In the genomic region with DNA sequence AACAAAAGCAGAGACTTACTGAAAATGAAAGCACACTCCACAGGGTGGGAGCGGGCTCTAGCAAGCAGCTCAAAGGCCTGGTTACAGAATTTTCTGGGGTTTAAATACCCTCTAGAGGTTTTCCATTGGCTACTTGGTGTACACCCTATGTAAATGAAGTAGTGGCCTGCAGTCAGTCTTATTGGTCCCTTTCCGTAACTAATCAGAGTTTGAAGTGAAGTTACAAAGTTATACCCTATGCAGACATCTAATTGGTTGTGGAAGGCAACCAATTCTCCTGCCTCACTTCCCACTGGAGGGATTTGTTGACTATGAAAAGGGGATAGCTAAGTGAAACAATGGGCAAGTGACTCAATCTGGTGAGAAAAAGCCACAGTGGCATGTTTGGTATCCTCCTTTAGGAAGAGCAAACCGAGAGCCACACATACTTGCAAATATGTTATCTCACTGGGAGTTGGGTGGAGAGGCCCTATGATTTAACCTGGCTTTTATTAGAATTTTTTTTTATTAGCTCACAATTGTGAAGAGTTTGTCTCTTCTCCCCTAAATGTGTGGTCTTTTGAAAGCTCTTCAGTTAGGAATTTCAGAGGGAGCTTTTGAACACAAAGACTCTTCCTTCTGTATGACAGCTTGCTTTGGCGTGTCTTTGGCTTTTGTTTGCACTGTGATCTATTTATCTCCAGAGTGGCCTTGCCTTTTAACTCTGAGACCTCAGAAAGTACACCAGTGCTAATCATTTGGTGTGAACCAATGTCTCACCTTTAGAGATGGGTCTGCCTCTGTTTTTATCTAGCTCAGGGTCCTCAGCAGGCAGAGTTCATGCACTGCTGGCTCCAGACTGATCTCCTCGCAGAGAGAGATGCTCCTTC, we compare ENCODE assay signal across 7 cellular contexts.
DNase-seq lines count a peak whose midpoint lies in the region; ATAC-seq lines count a peak whose summit lies in the region.

No MANE protein-coding gene starts in this region.

- no peak overlapping the region for H3K4me3 Mint-ChIP-seq in T-helper 17 cell
- no peak overlapping the region for H3K4me3 Mint-ChIP-seq in stimulated activated memory B cell treated with anti-CD40 and anti-IgM and Interleukin-4, amounts not matched to agents 10 μg/mL and 1 μg/mL and 100 μg/mL, for 72 hours

- H3K27ac ChIP-seq in right cardiac atrium (ENCODE audit: low read length): peak overlapping the region; percentile 66

- DNase-seq in HAP-1 (ENCODE audit: low spot score in 2 of 2) (peak; percentile 38 to 42), T-helper 17 cell (no peak), right cardiac atrium (no peak), germinal center (ENCODE audit: low spot score) (no peak), UCSD-AML1 (lab: John Stamatoyannopoulos, UW; ENCODE audit: unreplicated experiment) (no peak)
- DNase-seq in activated effector memory CD4-positive, alpha-beta T cell treated with Interleukin-2 at 50 U/mL for 16 hours: no peak

- H3K9me3 ChIP-seq in HAP-1: no peaks in the 10 kb centered on the region
- H3K9me3 ChIP-seq in T-helper 17 cell (ENCODE audit: control insufficient read depth, low read length, poor library complexity, severe bottlenecking): no peaks in the 10 kb centered on the region
- H3K9me3 ChIP-seq in right cardiac atrium (ENCODE audit: control insufficient read depth, low read length): no peaks in the 10 kb centered on the region

- intact Hi-C loops in right cardiac atrium (cut with DNase I): loop anchor here in 1 of 4 donors (10.0 kb wide), 1 partner anchor 58 kb away; no protein-coding TSS in a partner anchor

- peak overlapping the region; percentile 53 for H3K27ac Mint-ChIP-seq in T-helper 17 cell
- peak overlapping the region; percentile 59 for H3K27ac Mint-ChIP-seq in stimulated activated memory B cell treated with anti-CD40 and anti-IgM and Interleukin-4, amounts not matched to agents 10 μg/mL and 1 μg/mL and 100 μg/mL, for 72 hours

- H3K9me3 Mint-ChIP-seq in stimulated activated memory B cell treated with anti-CD40 and anti-IgM and Interleukin-4, amounts not matched to agents 10 μg/mL and 1 μg/mL and 100 μg/mL, for 72 hours: no peaks in the 10 kb centered on the region

- no peaks in the 10 kb centered on the region for H3K27me3 Mint-ChIP-seq in T-helper 17 cell
- no peaks in the 10 kb centered on the region for H3K27me3 Mint-ChIP-seq in stimulated activated memory B cell treated with anti-CD40 and anti-IgM and Interleukin-4, amounts not matched to agents 10 μg/mL and 1 μg/mL and 100 μg/mL, for 72 hours

- ATAC-seq in T-helper 17 cell (no peak), right cardiac atrium (peak in 1 of 2 donors; percentile 45)
- ATAC-seq in stimulated activated memory B cell treated with anti-CD40 and anti-IgM and Interleukin-4, amounts not matched to agents 10 μg/mL and 1 μg/mL and 100 μg/mL, for 72 hours: peak; percentile 36

- H3K4me1 ChIP-seq in HAP-1 (peaks cover 35% of the 10 kb centered on the region), right cardiac atrium (ENCODE audit: control insufficient read depth, insufficient read depth, low read length) (peaks cover 38% of the 10 kb centered on the region)

- WGBS in right cardiac atrium: 47% methylated on average over 5 of the region's 5 CpGs

- no peaks in the 10 kb centered on the region for H3K36me3 Mint-ChIP-seq in T-helper 17 cell (ENCODE audit: low read depth)
- peaks cover 4% of the 10 kb centered on the region for H3K36me3 Mint-ChIP-seq in stimulated activated memory B cell treated with anti-CD40 and anti-IgM and Interleukin-4, amounts not matched to agents 10 μg/mL and 1 μg/mL and 100 μg/mL, for 72 hours

- H3K4me1 Mint-ChIP-seq in T-helper 17 cell: peaks cover 77% of the 10 kb centered on the region
- H3K4me1 Mint-ChIP-seq in stimulated activated memory B cell treated with anti-CD40 and anti-IgM and Interleukin-4, amounts not matched to agents 10 μg/mL and 1 μg/mL and 100 μg/mL, for 72 hours: peaks cover 95% of the 10 kb centered on the region

- in situ Hi-C loops in HAP-1 (cut with MboI; ENCODE audit: low sequenced_read_pairs): no loop called here

- H3K36me3 ChIP-seq in HAP-1 (replicated peaks): no peaks in the 10 kb centered on the region

- H3K4me3 ChIP-seq in HAP-1 (no peak overlapping the region), right cardiac atrium (ENCODE audit: low read length) (no peak overlapping the region)

- H3K27me3 ChIP-seq in HAP-1 (ENCODE audit: low read depth) (no peaks in the 10 kb centered on the region), right cardiac atrium (ENCODE audit: control insufficient read depth, insufficient read depth) (no peaks in the 10 kb centered on the region)

Comparison
In these comparisons a context has a peak if more than half of its experiments do, and no peak if none do; other contexts are left out.
1. DNase-seq: peak in HAP-1 (2 of 2); none in T-helper 17 cell (0 of 3), right cardiac atrium (0 of 3), germinal center (single experiment), UCSD-AML1 (single experiment) and activated effector memory CD4-positive, alpha-beta T cell treated with Interleukin-2 at 50 U/mL for 16 hours (single experiment).